Comparison of ENCODE assay signal across 15 cellular contexts in genomic region chr11:46210856-46211255, GRCh38.
A peak's percentile ranks its signal among the peaks of the same experiment; 100 is the strongest.
DNase-seq lines count a peak whose midpoint lies in the region; ATAC-seq, FAIRE-seq and TF ChIP-seq lines count a peak whose summit lies in the region.
"Had no signal": no experiment of that assay in that cellular context is flagged by ENCODE, and none has a peak within 500 bp of the region (broad histone marks: within the 10 kb centered on the region; RNA-seq: fewer than 3 reads in every experiment).

No MANE protein-coding gene starts in this region.

- peaks cover 11% of the 10 kb centered on the region for H3K27me3 Mint-ChIP-seq in HFFc6 (ENCODE audit: insufficient read depth)
- peaks cover 20% of the 10 kb centered on the region for H3K27me3 Mint-ChIP-seq in activated T-helper 17 cell treated with anti-CD3 and anti-CD28 coated beads, Interleukin-2, amount 50 U/mL, for 72 hours
- peaks cover 2 to 4% (median 3%) of the 10 kb centered on the region in 3 donors for H3K27me3 Mint-ChIP-seq in immature natural killer cell (ENCODE audit: low read depth in 3 of 3)

- DNase-seq in HFFc6 (no peak), immature natural killer cell (no peak), foreskin fibroblast (no peak), midbrain (lab: John Stamatoyannopoulos, UW) (no peak), kidney (no peak)
- DNase-seq: Caco-2; CD8-positive, alpha-beta memory T cell; DND-41; GDM1 had no signal

- H3K9me3 Mint-ChIP-seq in HFFc6 (no peaks in the 10 kb centered on the region), immature natural killer cell (no peaks in the 10 kb centered on the region)
- peaks cover 3% of the 10 kb centered on the region for H3K9me3 Mint-ChIP-seq in activated T-helper 17 cell treated with anti-CD3 and anti-CD28 coated beads, Interleukin-2, amount 50 U/mL, for 72 hours
- H3K9me3 Mint-ChIP-seq: CD8-positive, alpha-beta memory T cell had no signal

- TF ChIP-seq CTCF in HFFc6 (IDR thresholded peaks at IDR 0.05) (no peak), foreskin fibroblast (IDR thresholded peaks at IDR 0.05; ENCODE audit: low read depth, low read length) (no peak), kidney (IDR thresholded peaks at IDR 0.05; ENCODE audit: borderline replicate concordance, extremely low read depth, insufficient read depth) (no peak)

- peak overlapping the region; percentile 71; the same call in 1 of the 2 replicates for H3K4me3 Mint-ChIP-seq in HFFc6
- H3K4me3 Mint-ChIP-seq in activated T-helper 17 cell treated with anti-CD3 and anti-CD28 coated beads, Interleukin-2, amount 50 U/mL, for 72 hours, result peak overlapping the region; percentile 38
- peak overlapping the region; percentile 70 to 85 (median 73) for H3K4me3 Mint-ChIP-seq in immature natural killer cell

- H3K4me1 Mint-ChIP-seq in HFFc6 (ENCODE audit: low read depth) (peaks cover 23% of the 10 kb centered on the region), immature natural killer cell (peaks cover 46 to 53% of the 10 kb centered on the region in 2 donors)
- H3K4me1 Mint-ChIP-seq in activated T-helper 17 cell treated with anti-CD3 and anti-CD28 coated beads, Interleukin-2, amount 50 U/mL, for 72 hours, result peaks cover 13% of the 10 kb centered on the region

- no peak overlapping the region for H3K27ac ChIP-seq in kidney (ENCODE audit: low read depth in 2 of 2, low read length in 2 of 2)
- H3K27ac ChIP-seq: A549 had no signal

- no peak for ATAC-seq in activated T-helper 17 cell treated with anti-CD3 and anti-CD28 coated beads, Interleukin-2, amount 50 U/mL, for 72 hours (replicated peaks)
- no peak for ATAC-seq in GM19463 (IDR thresholded peaks at IDR 0.05; ENCODE audit: unreplicated experiment)

- FAIRE-seq in kidney (lab: Jason Lieb, UNC), result no peak
- FAIRE-seq: A549, GM12892, HepG2, HTR-8/SVneo had no signal

- H3K4me3 ChIP-seq in foreskin fibroblast (ENCODE audit: low read depth in 1 of 2, low read length in 2 of 2), result no peak overlapping the region
- H3K4me3 ChIP-seq in kidney (ENCODE audit: low read length in 2 of 2), result no peak overlapping the region
- H3K4me3 ChIP-seq: A549 had no signal

- no peak overlapping the region for H3K9ac ChIP-seq in kidney (ENCODE audit: low read length in 2 of 2)

- no peaks in the 10 kb centered on the region for H3K36me3 ChIP-seq in kidney (ENCODE audit: control insufficient read depth in 1 of 2, insufficient read depth in 2 of 2, low read length in 2 of 2)

- intact Hi-C loops in kidney (cut with DNase I), result no loop called here

- H3K27ac Mint-ChIP-seq in HFFc6 (no peak overlapping the region), immature natural killer cell (peak overlapping the region in 4 of 6 donors; percentile 78 to 88 (median 86))
- H3K27ac Mint-ChIP-seq in activated T-helper 17 cell treated with anti-CD3 and anti-CD28 coated beads, Interleukin-2, amount 50 U/mL, for 72 hours, result no peak overlapping the region

- no peaks in the 10 kb centered on the region for H3K4me1 ChIP-seq in kidney (ENCODE audit: control insufficient read depth in 1 of 2, insufficient read depth in 1 of 2, low read depth in 1 of 2, low read length in 2 of 2)
- H3K4me1 ChIP-seq: Caco-2 had no signal

- H3K36me3 Mint-ChIP-seq in HFFc6 (ENCODE audit: low read depth) (no peaks in the 10 kb centered on the region), immature natural killer cell (no peaks in the 10 kb centered on the region)
- no peaks in the 10 kb centered on the region for H3K36me3 Mint-ChIP-seq in activated T-helper 17 cell treated with anti-CD3 and anti-CD28 coated beads, Interleukin-2, amount 50 U/mL, for 72 hours (ENCODE audit: low read depth)
- H3K36me3 Mint-ChIP-seq: CD8-positive, alpha-beta memory T cell had no signal

- no peaks in the 10 kb centered on the region for H3K9me3 ChIP-seq in kidney (ENCODE audit: control insufficient read depth in 1 of 2, low read length in 2 of 2)
- H3K9me3 ChIP-seq: A549, Caco-2 had no signal

Comparison
In these comparisons a context has a peak if more than half of its experiments do, and no peak if none do; other contexts are left out.
1. H3K27ac Mint-ChIP-seq: peak in immature natural killer cell (4 of 6); none in HFFc6 (single experiment) and activated T-helper 17 cell treated with anti-CD3 and anti-CD28 coated beads, Interleukin-2, amount 50 U/mL, for 72 hours (single experiment).
2. Peak in every context shown above with its lines, with median percentiles within 50 percentile points of each other: H3K4me3 Mint-ChIP-seq.